In genomic region chr9:17236147-17236546, GRCh38 we compare ENCODE assay signal across 20 cellular contexts.
"Had no signal": no experiment of that assay in that cellular context is flagged by ENCODE, and none has a peak within 500 bp of the region (broad histone marks: within the 10 kb centered on the region; RNA-seq: fewer than 3 reads in every experiment).

No MANE protein-coding gene starts in this region.

- H3K4me1 Mint-ChIP-seq: memory B cell had no signal

- H3K27ac ChIP-seq: spleen, tibial nerve, WERI-Rb-1 had no signal

- H3K27ac Mint-ChIP-seq: activated naive CD8-positive, alpha-beta T cell; memory B cell; natural killer cell had no signal

- H3K36me3 Mint-ChIP-seq: activated naive CD8-positive, alpha-beta T cell; memory B cell; natural killer cell had no signal

- H3K27me3 Mint-ChIP-seq: activated naive CD8-positive, alpha-beta T cell; memory B cell had no signal

- H3K4me3 Mint-ChIP-seq: activated naive CD8-positive, alpha-beta T cell; memory B cell; natural killer cell had no signal

- DNase-seq: activated CD4-positive, alpha-beta T cell treated with anti-CD3 and anti-CD28 coated beads for 48 hours; activated CD4-positive, alpha-beta T cell treated with anti-CD3 and anti-CD28 coated beads, Interleukin-2, amount 50 U/mL, for 48 hours; activated CD8-positive, alpha-beta memory T cell treated with anti-CD3 and anti-CD28 coated beads for 24 hours; activated effector memory CD4-positive, alpha-beta T cell treated with Interleukin-2 at 50 U/mL for 16 hours; activated naive CD4-positive, alpha-beta T cell treated with Interleukin-2 at 50 U/mL for 16 hours; anterior cingulate cortex; effector CD8-positive, alpha-beta T cell; foreskin fibroblast; head of caudate nucleus; hippocampal formation; left cardiac atrium; natural killer cell; right cardiac atrium; spleen; stimulated activated CD4-positive, alpha-beta T cell treated with anti-CD3 and anti-CD28 coated beads, Interleukin-2, amount 100 ng/mL, for 48 hours; stimulated activated naive CD4-positive, alpha-beta T cell treated with Interleukin-2 at 50 U/mL for 16 hours; WERI-Rb-1 had no signal
